In the genomic region with DNA sequence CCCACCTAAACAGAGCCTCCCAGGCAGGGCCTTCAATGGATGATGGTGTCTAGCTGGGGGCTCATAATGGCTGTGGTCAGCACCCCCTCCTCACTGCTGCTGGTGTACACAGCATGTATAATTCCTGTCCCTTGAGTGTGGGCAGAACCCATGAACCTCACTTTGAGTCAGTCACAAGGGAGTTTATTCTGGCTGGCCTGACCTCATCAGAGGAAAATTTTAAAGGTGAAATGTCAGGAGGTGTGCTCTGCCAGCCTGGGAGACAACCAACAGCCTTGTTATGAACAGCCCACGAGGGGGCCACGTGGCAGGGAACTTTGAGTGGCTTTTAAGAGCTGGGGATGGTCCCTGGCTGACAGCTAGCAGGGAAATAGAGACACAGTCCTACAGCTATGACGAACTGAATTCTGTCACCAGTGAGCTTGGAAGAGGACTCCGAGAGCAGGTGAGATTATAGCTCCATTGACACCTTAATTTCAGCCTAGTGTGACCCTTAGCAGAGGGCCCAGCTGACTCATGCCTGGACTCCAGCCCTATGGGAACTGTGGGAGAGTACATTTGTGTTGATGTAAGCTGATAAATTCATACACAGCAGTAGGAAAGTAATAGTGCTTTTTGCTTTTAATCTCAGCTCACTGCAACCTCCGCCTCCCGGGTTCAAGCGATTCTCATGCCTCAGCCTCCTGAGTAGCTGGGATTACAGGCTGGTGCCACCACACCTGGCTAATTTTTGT, we compare ENCODE assay signal across 19 cellular contexts.
A peak's percentile ranks its signal among the peaks of the same experiment; 100 is the strongest.
DNase-seq lines count a peak whose midpoint lies in the region; ATAC-seq and FAIRE-seq lines count a peak whose summit lies in the region.
"Had no signal": no experiment of that assay in that cellular context is flagged by ENCODE, and none has a peak within 500 bp of the region (broad histone marks: within the 10 kb centered on the region; RNA-seq: fewer than 3 reads in every experiment).

No MANE protein-coding gene starts in this region.

- no peak overlapping the region for H3K4me2 ChIP-seq in mesenchymal stem cell (ENCODE audit: low read length, poor library complexity, severe bottlenecking)
- H3K4me2 ChIP-seq: GM23338 had no signal

- FAIRE-seq in GM19239 (lab: Jason Lieb, UNC) (peak; percentile 33), small intestine (lab: Jason Lieb, UNC) (no peak)

- H3K14ac ChIP-seq in mesenchymal stem cell (ENCODE audit: low read length in 2 of 2): no peak overlapping the region

- H2BK5ac ChIP-seq in mesenchymal stem cell (ENCODE audit: low read depth, low read length, poor library complexity, severe bottlenecking): no peak overlapping the region

- no peak overlapping the region for H3K4me3 Mint-ChIP-seq in T-helper 1 cell treated with Interleukin-12 subunit alpha and Interleukin-12 subunit beta and Interleukin-4 antibody, amounts not matched to agents 30 μg/mL and 1 μg/mL, for 36 hours
- peak overlapping the region; percentile 63 to 69 for H3K4me3 Mint-ChIP-seq in activated T-cell treated with anti-CD3 and anti-CD28 coated beads, Interleukin-2, amount 50 U/mL, for 72 hours
- H3K4me3 Mint-ChIP-seq: CD4-positive, CD25-positive, alpha-beta regulatory T cell; dendritic cell treated with granulocyte-macrophage colony-stimulating factor and Interleukin-4, amounts not matched to agents 40 ng/mL and 50 ng/mL, for 4 days; GM23338; type B pancreatic cell had no signal

- no peak for DNase-seq in T-helper 1 cell
- no peak for DNase-seq in GM19239 (ENCODE audit: insufficient read length, low spot score)
- peak in 1 of 2 donors; percentile 48 for DNase-seq in activated T-cell treated with anti-CD3 and anti-CD28 coated beads, Interleukin-2, amount 50 U/mL, for 72 hours
- DNase-seq in mesenchymal stem cell: peak; percentile 43
- DNase-seq in NCI-H1105 treated with DMSO at 0.1 percent for 48 hours (lab: John Stamatoyannopoulos, UW): no peak
- DNase-seq in small intestine: no peak
- DNase-seq in posterior cingulate gyrus: no peak
- DNase-seq: aorta; CD4-positive, CD25-positive, alpha-beta regulatory T cell; left cardiac atrium; NCI-H1092; NK-92 treated with Interleukin-12 subunit alpha and Interleukin-12 subunit beta, amount 100 ng/mL, for 24 hours; Right ventricle myocardium superior had no signal

- H3K9me3 ChIP-seq in mesenchymal stem cell (ENCODE audit: control insufficient read depth, low read length) (no peaks in the 10 kb centered on the region), small intestine (ENCODE audit: control insufficient read depth, low read depth) (no peaks in the 10 kb centered on the region)
- H3K9me3 ChIP-seq: prostate gland had no signal

- H3K23ac ChIP-seq in mesenchymal stem cell (ENCODE audit: low read length in 2 of 2): no peak overlapping the region

- ATAC-seq in activated T-cell treated with anti-CD3 and anti-CD28 coated beads, Interleukin-2, amount 50 U/mL, for 72 hours (replicated peaks in 1 of 2): peak; percentile 74 to 79
- ATAC-seq: GM23338, left cardiac atrium had no signal

- H2BK15ac ChIP-seq in mesenchymal stem cell (ENCODE audit: low read depth, poor library complexity, severe bottlenecking): no peak overlapping the region

- H3K27ac ChIP-seq in mesenchymal stem cell (ENCODE audit: low read length, poor library complexity, severe bottlenecking) (no peak overlapping the region), small intestine (ENCODE audit: low read depth in 1 of 2, low read length in 1 of 2) (no peak overlapping the region)
- H3K27ac ChIP-seq: 22Rv1, prostate gland had no signal

- H3K4me3 ChIP-seq in mesenchymal stem cell (ENCODE audit: insufficient read depth in 1 of 2, low read depth in 1 of 2, low read length in 2 of 2) (no peak overlapping the region), small intestine (ENCODE audit: low read depth in 1 of 2, low read length in 2 of 2) (no peak overlapping the region)
- H3K4me3 ChIP-seq: GM23338, prostate gland had no signal

- H3K4me1 Mint-ChIP-seq in T-helper 1 cell treated with Interleukin-12 subunit alpha and Interleukin-12 subunit beta and Interleukin-4 antibody, amounts not matched to agents 30 μg/mL and 1 μg/mL, for 36 hours (ENCODE audit: low read depth): peaks cover 59% of the 10 kb centered on the region
- H3K4me1 Mint-ChIP-seq in activated T-cell treated with anti-CD3 and anti-CD28 coated beads, Interleukin-2, amount 50 U/mL, for 72 hours (ENCODE audit: low read depth): peaks cover 85% of the 10 kb centered on the region

- H3K4me1 ChIP-seq in mesenchymal stem cell (ENCODE audit: control insufficient read depth, insufficient read depth, low read depth, low read length) (no peaks in the 10 kb centered on the region), small intestine (ENCODE audit: control insufficient read depth in 2 of 2, insufficient read depth in 1 of 2, low read depth in 1 of 2, low read length in 1 of 2) (no peaks in the 10 kb centered on the region)
- H3K4me1 ChIP-seq: prostate gland had no signal

- H2BK12ac ChIP-seq in mesenchymal stem cell (ENCODE audit: low read length in 2 of 2): no peak overlapping the region

- H3K18ac ChIP-seq in mesenchymal stem cell (ENCODE audit: low read depth in 1 of 2, low read length in 2 of 2): no peak overlapping the region

- peaks cover 35 to 46% of the 10 kb centered on the region in 2 experiments for H3K27me3 ChIP-seq in mesenchymal stem cell (ENCODE audit: control insufficient read depth in 1 of 2, insufficient read depth in 1 of 2, low read length in 2 of 2)
- H3K27me3 ChIP-seq in small intestine (ENCODE audit: control insufficient read depth in 2 of 2, insufficient read depth in 2 of 2, low read length in 2 of 2): no peaks in the 10 kb centered on the region

- no peak overlapping the region for H3K4ac ChIP-seq in mesenchymal stem cell (ENCODE audit: low read depth in 1 of 2, low read length in 2 of 2)

- no peak overlapping the region for H2AFZ ChIP-seq in mesenchymal stem cell (ENCODE audit: low read depth, low read length)
- H2AFZ ChIP-seq: GM23338 had no signal

- H3K27me3 Mint-ChIP-seq in T-helper 1 cell treated with Interleukin-12 subunit alpha and Interleukin-12 subunit beta and Interleukin-4 antibody, amounts not matched to agents 30 μg/mL and 1 μg/mL, for 36 hours (ENCODE audit: low read depth): no peaks in the 10 kb centered on the region
- peaks cover 5% of the 10 kb centered on the region for H3K27me3 Mint-ChIP-seq in activated T-cell treated with anti-CD3 and anti-CD28 coated beads, Interleukin-2, amount 50 U/mL, for 72 hours (ENCODE audit: low read depth)
- H3K27me3 Mint-ChIP-seq: CD4-positive, CD25-positive, alpha-beta regulatory T cell had no signal

- no peak overlapping the region for H2AK5ac ChIP-seq in mesenchymal stem cell (ENCODE audit: low read length, severe bottlenecking)

- H3K9ac ChIP-seq in mesenchymal stem cell (ENCODE audit: low read length): no peak overlapping the region

- intact Hi-C loops in posterior cingulate gyrus (cut with DNase I): no loop called here

- no peak overlapping the region for H2BK120ac ChIP-seq in mesenchymal stem cell (ENCODE audit: low read depth, low read length)

- H3K27ac Mint-ChIP-seq in T-helper 1 cell treated with Interleukin-12 subunit alpha and Interleukin-12 subunit beta and Interleukin-4 antibody, amounts not matched to agents 30 μg/mL and 1 μg/mL, for 36 hours: peak overlapping the region; percentile 52
- H3K27ac Mint-ChIP-seq in activated T-cell treated with anti-CD3 and anti-CD28 coated beads, Interleukin-2, amount 50 U/mL, for 72 hours: peak overlapping the region; percentile 35
- H3K27ac Mint-ChIP-seq: CD4-positive, CD25-positive, alpha-beta regulatory T cell; dendritic cell treated with granulocyte-macrophage colony-stimulating factor and Interleukin-4, amounts not matched to agents 40 ng/mL and 50 ng/mL, for 4 days; GM23338; type B pancreatic cell had no signal

- H3K36me3 ChIP-seq in mesenchymal stem cell (ENCODE audit: control insufficient read depth in 1 of 2, insufficient read depth in 2 of 2, low read depth in 1 of 2, low read length in 2 of 2) (no peaks in the 10 kb centered on the region), small intestine (ENCODE audit: control insufficient read depth in 2 of 2, insufficient read depth in 2 of 2, low read length in 2 of 2) (no peaks in the 10 kb centered on the region)
- H3K36me3 ChIP-seq: prostate gland had no signal

- no peaks in the 10 kb centered on the region for H3K9me3 Mint-ChIP-seq in T-helper 1 cell treated with Interleukin-12 subunit alpha and Interleukin-12 subunit beta and Interleukin-4 antibody, amounts not matched to agents 30 μg/mL and 1 μg/mL, for 36 hours
- no peaks in the 10 kb centered on the region for H3K9me3 Mint-ChIP-seq in activated T-cell treated with anti-CD3 and anti-CD28 coated beads, Interleukin-2, amount 50 U/mL, for 72 hours
- H3K9me3 Mint-ChIP-seq: CD4-positive, CD25-positive, alpha-beta regulatory T cell; dendritic cell treated with granulocyte-macrophage colony-stimulating factor and Interleukin-4, amounts not matched to agents 40 ng/mL and 50 ng/mL, for 4 days; GM23338; type B pancreatic cell had no signal

- H3K79me1 ChIP-seq in mesenchymal stem cell (replicated peaks; ENCODE audit: low read length, poor library complexity, severe bottlenecking): no peaks in the 10 kb centered on the region

- no peak overlapping the region for H4K8ac ChIP-seq in mesenchymal stem cell (ENCODE audit: low read length)

- WGBS in mesenchymal stem cell: 73% methylated on average over 7 of the region's 7 CpGs
- WGBS in small intestine, 3 donors: 80 to 86% (median 83%) methylated on average over 7 of the region's 7 CpGs

- no peaks in the 10 kb centered on the region for H3K36me3 Mint-ChIP-seq in T-helper 1 cell treated with Interleukin-12 subunit alpha and Interleukin-12 subunit beta and Interleukin-4 antibody, amounts not matched to agents 30 μg/mL and 1 μg/mL, for 36 hours (ENCODE audit: low read depth)
- H3K36me3 Mint-ChIP-seq in activated T-cell treated with anti-CD3 and anti-CD28 coated beads, Interleukin-2, amount 50 U/mL, for 72 hours (ENCODE audit: insufficient read depth in 2 of 2): no peaks in the 10 kb centered on the region
- H3K36me3 Mint-ChIP-seq: CD4-positive, CD25-positive, alpha-beta regulatory T cell; type B pancreatic cell had no signal

- no peak overlapping the region for H4K91ac ChIP-seq in mesenchymal stem cell (ENCODE audit: low read length)
